37 cellular contexts compared by ENCODE assay signal in the genomic region with DNA sequence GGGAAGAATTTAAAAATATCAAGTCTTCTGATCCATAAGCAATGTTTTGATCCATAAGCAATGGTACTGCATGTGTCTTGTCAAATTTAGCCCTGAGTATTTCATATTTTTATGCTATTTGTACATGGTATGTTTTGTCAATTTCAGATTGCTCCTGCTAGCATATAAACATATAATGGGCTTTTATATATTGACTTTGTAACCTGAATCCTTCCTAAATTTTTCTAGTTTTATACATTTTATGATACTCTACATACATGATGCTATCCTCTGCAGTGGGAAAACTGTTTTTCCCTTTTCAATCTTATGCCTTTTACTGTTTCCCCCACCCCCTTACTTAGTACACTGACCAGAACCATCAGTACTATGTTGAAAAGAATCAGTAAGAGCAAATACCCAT.
"Had no signal": no experiment of that assay in that cellular context is flagged by ENCODE, and none has a peak within 500 bp of the region (broad histone marks: within the 10 kb centered on the region; RNA-seq: fewer than 3 reads in every experiment).

No MANE protein-coding gene starts in this region.

- FAIRE-seq: astrocyte, colon, TTC549 had no signal

- H3K4me3 Mint-ChIP-seq: activated CD4-positive, alpha-beta memory T cell treated with anti-CD3 and anti-CD28 coated beads, Interleukin-2, amount 10 ng/mL, durations not matched to agents 7 days and 5 days; activated CD4-positive, alpha-beta T cell treated with anti-CD3 and anti-CD28 coated beads for 36 hours; activated CD4-positive, alpha-beta T cell treated with anti-CD3 and anti-CD28 coated beads, Interleukin-2, amount 10 ng/mL, durations not matched to agents 7 days and 5 days; activated CD8-positive, alpha-beta memory T cell treated with anti-CD3 and anti-CD28 coated beads, Interleukin-2, amount 10 ng/mL, durations not matched to agents 7 days and 5 days; activated CD8-positive, alpha-beta T cell treated with anti-CD3 and anti-CD28 coated beads, Interleukin-2, amount 10 ng/mL, durations not matched to agents 7 days and 5 days; activated naive CD8-positive, alpha-beta T cell treated with anti-CD3 and anti-CD28 coated beads for 36 hours; activated T-cell treated with anti-CD3 and anti-CD28 coated beads, Interleukin-2, amount 50 U/mL, for 24 hours; T-helper 2 cell treated with Interferon-gamma antibody and Interleukin-4, amounts not matched to agents 5 μg/mL and 100 μg/mL, for 36 hours; WTC11 had no signal

- H3K27ac ChIP-seq: adrenal gland, body of pancreas, brain microvascular endothelial cell, breast epithelium, coronary artery, WERI-Rb-1 had no signal

- H3K9me3 ChIP-seq: adrenal gland, body of pancreas, breast epithelium had no signal

- H3K4me1 ChIP-seq: adrenal gland, body of pancreas, breast epithelium had no signal

- H3K4me1 Mint-ChIP-seq: activated CD4-positive, alpha-beta memory T cell treated with anti-CD3 and anti-CD28 coated beads, Interleukin-2, amount 10 ng/mL, durations not matched to agents 7 days and 5 days; activated CD4-positive, alpha-beta T cell treated with anti-CD3 and anti-CD28 coated beads for 36 hours; activated CD4-positive, alpha-beta T cell treated with anti-CD3 and anti-CD28 coated beads, Interleukin-2, amount 10 ng/mL, durations not matched to agents 7 days and 5 days; activated CD8-positive, alpha-beta memory T cell treated with anti-CD3 and anti-CD28 coated beads, Interleukin-2, amount 10 ng/mL, durations not matched to agents 7 days and 5 days; activated naive CD8-positive, alpha-beta T cell treated with anti-CD3 and anti-CD28 coated beads for 36 hours; WTC11 had no signal

- H3K27me3 Mint-ChIP-seq: activated CD4-positive, alpha-beta memory T cell treated with anti-CD3 and anti-CD28 coated beads, Interleukin-2, amount 10 ng/mL, durations not matched to agents 7 days and 5 days; activated CD4-positive, alpha-beta T cell treated with anti-CD3 and anti-CD28 coated beads for 36 hours; activated CD4-positive, alpha-beta T cell treated with anti-CD3 and anti-CD28 coated beads, Interleukin-2, amount 10 ng/mL, durations not matched to agents 7 days and 5 days; activated CD8-positive, alpha-beta memory T cell treated with anti-CD3 and anti-CD28 coated beads, Interleukin-2, amount 10 ng/mL, durations not matched to agents 7 days and 5 days; activated naive CD8-positive, alpha-beta T cell treated with anti-CD3 and anti-CD28 coated beads for 36 hours; activated T-cell treated with anti-CD3 and anti-CD28 coated beads, Interleukin-2, amount 50 U/mL, for 24 hours had no signal

- H3K4me3 ChIP-seq: adrenal gland, body of pancreas, breast epithelium, coronary artery had no signal

- DNase-seq: activated CD4-positive, alpha-beta memory T cell treated with anti-CD3 and anti-CD28 coated beads, Interleukin-2, amount 10 ng/mL, durations not matched to agents 7 days and 5 days; activated CD4-positive, alpha-beta T cell treated with anti-CD3 and anti-CD28 coated beads for 1 hour; activated CD4-positive, alpha-beta T cell treated with anti-CD3 and anti-CD28 coated beads for 36 hours; activated CD4-positive, alpha-beta T cell treated with anti-CD3 and anti-CD28 coated beads for 48 hours; activated CD4-positive, alpha-beta T cell treated with anti-CD3 and anti-CD28 coated beads, Interleukin-2, amount 10 ng/mL, durations not matched to agents 7 days and 5 days; activated CD4-positive, alpha-beta T cell treated with anti-CD3 and anti-CD28 coated beads, Interleukin-2, amount 50 U/mL, for 48 hours; activated CD4-positive, CD25-positive, alpha-beta regulatory T cell; activated CD8-positive, alpha-beta memory T cell treated with anti-CD3 and anti-CD28 coated beads for 24 hours; activated CD8-positive, alpha-beta memory T cell treated with anti-CD3 and anti-CD28 coated beads, Interleukin-2, amount 10 ng/mL, durations not matched to agents 7 days and 5 days; activated CD8-positive, alpha-beta memory T cell treated with anti-CD3 and anti-CD28 coated beads, Interleukin-2, amount 50 U/mL, for 48 hours; activated CD8-positive, alpha-beta T cell treated with anti-CD3 and anti-CD28 coated beads, Interleukin-2, amount 10 ng/mL, durations not matched to agents 7 days and 5 days; activated effector memory CD4-positive, alpha-beta T cell treated with Interleukin-2 at 50 U/mL for 16 hours; activated gamma-delta T cell; activated naive CD4-positive, alpha-beta T cell treated with anti-CD3 and anti-CD28 coated beads, Interleukin-2, amount 50 U/mL, for 16 hours; activated naive CD4-positive, alpha-beta T cell treated with Interleukin-2 at 50 U/mL for 16 hours; activated naive CD8-positive, alpha-beta T cell treated with anti-CD3 and anti-CD28 coated beads for 36 hours; activated T-cell treated with anti-CD3 and anti-CD28 coated beads, Interleukin-2, amount 50 U/mL, for 24 hours; activated T-cell treated with anti-CD3 and anti-CD28 coated beads, Interleukin-2, amount 50 U/mL, for 48 hours; adrenal gland; amniotic stem cell; aorta; body of pancreas; brain microvascular endothelial cell; central memory CD4-positive, alpha-beta T cell; T-helper 2 cell; T-helper 9 cell; WERI-Rb-1 had no signal

- H3K27ac Mint-ChIP-seq: activated CD4-positive, alpha-beta memory T cell treated with anti-CD3 and anti-CD28 coated beads, Interleukin-2, amount 10 ng/mL, durations not matched to agents 7 days and 5 days; activated CD4-positive, alpha-beta T cell treated with anti-CD3 and anti-CD28 coated beads for 36 hours; activated CD4-positive, alpha-beta T cell treated with anti-CD3 and anti-CD28 coated beads, Interleukin-2, amount 10 ng/mL, durations not matched to agents 7 days and 5 days; activated CD8-positive, alpha-beta memory T cell treated with anti-CD3 and anti-CD28 coated beads, Interleukin-2, amount 10 ng/mL, durations not matched to agents 7 days and 5 days; activated CD8-positive, alpha-beta T cell treated with anti-CD3 and anti-CD28 coated beads, Interleukin-2, amount 10 ng/mL, durations not matched to agents 7 days and 5 days; activated naive CD4-positive, alpha-beta T cell treated with anti-CD3 and anti-CD28 coated beads, Interleukin-2, amount 50 U/mL, for 72 hours; activated naive CD8-positive, alpha-beta T cell treated with anti-CD3 and anti-CD28 coated beads for 36 hours; activated T-cell treated with anti-CD3 and anti-CD28 coated beads, Interleukin-2, amount 50 U/mL, for 24 hours; activated T-helper 2 cell treated with anti-CD3 and anti-CD28 coated beads, Interferon-gamma antibody, Interleukin-2, Interleukin-4, amounts not matched to agents 10 μg/mL and 5 μg/mL and 100 μg/mL, durations not matched to agents 14 hours and 24 hours and 36 hours; T-helper 2 cell treated with Interferon-gamma antibody and Interleukin-4, amounts not matched to agents 5 μg/mL and 100 μg/mL, for 36 hours; WTC11 had no signal

- H3K9me3 Mint-ChIP-seq: activated CD4-positive, alpha-beta memory T cell treated with anti-CD3 and anti-CD28 coated beads, Interleukin-2, amount 10 ng/mL, durations not matched to agents 7 days and 5 days; activated CD4-positive, alpha-beta T cell treated with anti-CD3 and anti-CD28 coated beads, Interleukin-2, amount 10 ng/mL, durations not matched to agents 7 days and 5 days; activated naive CD4-positive, alpha-beta T cell treated with anti-CD3 and anti-CD28 coated beads, Interleukin-2, amount 50 U/mL, for 72 hours; activated naive CD8-positive, alpha-beta T cell treated with anti-CD3 and anti-CD28 coated beads for 36 hours; activated T-cell treated with anti-CD3 and anti-CD28 coated beads, Interleukin-2, amount 50 U/mL, for 24 hours; activated T-helper 2 cell treated with anti-CD3 and anti-CD28 coated beads, Interferon-gamma antibody, Interleukin-2, Interleukin-4, amounts not matched to agents 10 μg/mL and 5 μg/mL and 100 μg/mL, durations not matched to agents 14 hours and 24 hours and 36 hours; T-helper 2 cell treated with Interferon-gamma antibody and Interleukin-4, amounts not matched to agents 5 μg/mL and 100 μg/mL, for 36 hours; WTC11 had no signal

- H3K36me3 ChIP-seq: adrenal gland, brain microvascular endothelial cell, breast epithelium, WERI-Rb-1 had no signal

- H3K27me3 ChIP-seq: adrenal gland, body of pancreas, brain microvascular endothelial cell, breast epithelium had no signal

- ATAC-seq: activated CD4-positive, alpha-beta T cell treated with anti-CD3 and anti-CD28 coated beads for 36 hours; activated CD4-positive, CD25-positive, alpha-beta regulatory T cell treated with anti-CD3 and anti-CD28 coated beads, Interleukin-2, amount 50 U/mL, for 24 hours; activated CD8-positive, alpha-beta memory T cell treated with anti-CD3 and anti-CD28 coated beads, Interleukin-2, amount 10 ng/mL, durations not matched to agents 7 days and 5 days; activated CD8-positive, alpha-beta T cell treated with anti-CD3 and anti-CD28 coated beads, Interleukin-2, amount 10 ng/mL, durations not matched to agents 7 days and 5 days; activated naive CD4-positive, alpha-beta T cell treated with anti-CD3 and anti-CD28 coated beads, Interleukin-2, amount 50 U/mL, for 72 hours; body of pancreas; WTC11 had no signal

- H3K36me3 Mint-ChIP-seq: WTC11 had no signal
